In genomic region chr6:84876723-84877514, GRCh38 we compare ENCODE assay signal across 7 cellular contexts.
"Had no signal": no experiment of that assay in that cellular context is flagged by ENCODE, and none has a peak within 500 bp of the region (broad histone marks: within the 10 kb centered on the region; RNA-seq: fewer than 3 reads in every experiment).

No MANE protein-coding gene starts in this region.

- H3K36me3 Mint-ChIP-seq: IgD-negative memory B cell had no signal

- H3K27ac Mint-ChIP-seq: IgD-negative memory B cell had no signal

- H3K4me3 ChIP-seq: K562 had no signal

- FAIRE-seq: HepG2, HTR-8/SVneo, K562 had no signal

- H3K27ac ChIP-seq: HL-60 had no signal

- DNase-seq: IMR-90, KBM-7 had no signal

- H3K4me1 Mint-ChIP-seq: IgD-negative memory B cell had no signal

- ATAC-seq: HepG2, K562 had no signal

- H3K27me3 Mint-ChIP-seq: IgD-negative memory B cell had no signal
